21 cellular contexts compared by ENCODE assay signal in the genomic region with DNA sequence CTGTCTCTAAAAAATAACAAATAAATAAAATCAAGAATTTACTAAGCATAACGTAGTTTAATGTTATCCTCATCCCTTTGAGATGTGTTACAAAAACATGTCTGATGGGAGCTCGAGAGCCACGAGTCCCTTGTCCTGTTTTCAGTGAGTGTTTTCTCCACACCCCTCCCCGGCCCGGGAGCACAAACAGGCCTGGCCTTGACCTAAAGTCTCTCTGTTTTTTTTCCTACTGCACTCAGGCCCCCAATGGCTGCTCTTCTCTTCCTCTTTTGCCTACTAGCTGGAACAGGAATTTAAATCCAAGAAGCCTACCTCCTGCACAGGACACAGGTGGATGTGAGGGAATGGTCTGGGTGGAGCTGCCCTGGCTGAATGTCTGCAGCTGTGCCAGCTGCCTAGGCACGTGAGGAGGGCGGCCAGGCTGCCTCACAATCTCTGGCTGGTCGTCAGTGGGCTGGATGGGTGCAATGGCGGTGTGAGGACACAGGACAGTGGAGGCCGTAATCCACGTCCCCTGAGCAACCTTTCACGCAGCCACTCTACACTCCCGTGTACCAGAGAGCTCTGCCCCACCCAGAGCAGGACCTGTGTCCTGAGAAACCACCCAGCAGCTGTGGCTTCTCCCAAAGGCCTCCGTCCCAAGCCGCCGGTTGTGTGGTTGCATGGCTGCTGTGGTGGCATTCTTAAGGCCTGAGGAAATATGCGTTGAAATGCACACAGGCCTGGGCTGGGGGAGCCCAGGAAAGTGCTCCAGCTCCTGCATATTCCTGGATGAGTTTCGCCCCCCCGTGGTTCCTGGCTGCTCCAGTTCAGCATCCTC.
"Had no signal": no experiment of that assay in that cellular context is flagged by ENCODE, and none has a peak within 500 bp of the region (broad histone marks: within the 10 kb centered on the region; RNA-seq: fewer than 3 reads in every experiment).

No MANE protein-coding gene starts in this region.

- H3K27ac ChIP-seq: breast epithelium, heart left ventricle, neural progenitor cell, parathyroid adenoma, skin epidermis had no signal

- H3K36me3 ChIP-seq: breast epithelium, heart left ventricle, neural progenitor cell had no signal

- H3K9me3 Mint-ChIP-seq: activated B cell treated with CpG ODN at 0.5 μM for 24 hours; activated naive CD8-positive, alpha-beta T cell treated with anti-CD3 and anti-CD28 coated beads, Interleukin-2, amount 10 ng/mL, durations not matched to agents 7 days and 5 days; activated T-helper 1 cell treated with anti-CD3 and anti-CD28 coated beads, Interleukin-12 subunit alpha, Interleukin-12 subunit beta, Interleukin-2, Interleukin-4 antibody, amounts not matched to agents 30 ng/mL and 10 ng/mL and 1 ng/mL, durations not matched to agents 14 hours and 24 hours and 36 hours; dendritic cell treated with granulocyte-macrophage colony-stimulating factor and Interleukin-4, amounts not matched to agents 40 ng/mL and 50 ng/mL, for 4 days; naive B cell had no signal

- H3K9me3 ChIP-seq: breast epithelium, heart left ventricle had no signal

- H3K9ac ChIP-seq: neural progenitor cell, parathyroid adenoma had no signal

- H3K79me2 ChIP-seq: parathyroid adenoma had no signal

- H2AFZ ChIP-seq: parathyroid adenoma had no signal

- H3K4me3 Mint-ChIP-seq: activated B cell treated with CpG ODN at 0.5 μM for 24 hours; activated naive CD8-positive, alpha-beta T cell treated with anti-CD3 and anti-CD28 coated beads, Interleukin-2, amount 10 ng/mL, durations not matched to agents 7 days and 5 days; activated T-helper 1 cell treated with anti-CD3 and anti-CD28 coated beads, Interleukin-12 subunit alpha, Interleukin-12 subunit beta, Interleukin-2, Interleukin-4 antibody, amounts not matched to agents 30 ng/mL and 10 ng/mL and 1 ng/mL, durations not matched to agents 14 hours and 24 hours and 36 hours; dendritic cell treated with granulocyte-macrophage colony-stimulating factor and Interleukin-4, amounts not matched to agents 40 ng/mL and 50 ng/mL, for 4 days; naive B cell; neural progenitor cell had no signal

- H3K4me2 ChIP-seq: neural progenitor cell had no signal

- H3K4me1 ChIP-seq: breast epithelium, parathyroid adenoma had no signal

- H3K36me3 Mint-ChIP-seq: activated naive CD8-positive, alpha-beta T cell treated with anti-CD3 and anti-CD28 coated beads, Interleukin-2, amount 10 ng/mL, durations not matched to agents 7 days and 5 days; naive B cell had no signal

- ATAC-seq: left colon; stimulated activated naive CD8-positive, alpha-beta T cell treated with anti-CD3 and anti-CD28 coated beads, Interleukin-15, Interleukin-2, amounts not matched to agents 100 U/mL and 50 U/mL, for 24 hours had no signal

- DNase-seq: activated B cell treated with CpG ODN at 0.5 μM for 24 hours; activated CD4-positive, alpha-beta T cell treated with anti-CD3 and anti-CD28 coated beads, Interleukin-2, amount 50 U/mL, for 1 hour; activated naive CD4-positive, alpha-beta T cell; activated naive CD8-positive, alpha-beta T cell treated with anti-CD3 and anti-CD28 coated beads, Interleukin-2, amount 10 ng/mL, durations not matched to agents 7 days and 5 days; cerebellar nuclear complex; effector memory CD4-positive, alpha-beta T cell; foreskin melanocyte; heart left ventricle; left colon; midbrain; naive B cell; retina; stimulated activated naive CD8-positive, alpha-beta T cell treated with anti-CD3 and anti-CD28 coated beads, Interleukin-15, Interleukin-2, amounts not matched to agents 100 U/mL and 50 U/mL, for 24 hours; trophoblast cell had no signal

- H3K4me3 ChIP-seq: breast epithelium, neural progenitor cell, skin epidermis had no signal

- FAIRE-seq: TTC549 had no signal

- H3K27ac Mint-ChIP-seq: activated B cell treated with CpG ODN at 0.5 μM for 24 hours; activated naive CD8-positive, alpha-beta T cell treated with anti-CD3 and anti-CD28 coated beads, Interleukin-2, amount 10 ng/mL, durations not matched to agents 7 days and 5 days; activated T-helper 1 cell treated with anti-CD3 and anti-CD28 coated beads, Interleukin-12 subunit alpha, Interleukin-12 subunit beta, Interleukin-2, Interleukin-4 antibody, amounts not matched to agents 30 ng/mL and 10 ng/mL and 1 ng/mL, durations not matched to agents 14 hours and 24 hours and 36 hours; dendritic cell treated with granulocyte-macrophage colony-stimulating factor and Interleukin-4, amounts not matched to agents 40 ng/mL and 50 ng/mL, for 4 days; naive B cell; neural progenitor cell had no signal

- H3K4me1 Mint-ChIP-seq: activated B cell treated with CpG ODN at 0.5 μM for 24 hours; activated naive CD8-positive, alpha-beta T cell treated with anti-CD3 and anti-CD28 coated beads, Interleukin-2, amount 10 ng/mL, durations not matched to agents 7 days and 5 days had no signal
